Comparison of ENCODE assay signal across 13 cellular contexts in the genomic region with DNA sequence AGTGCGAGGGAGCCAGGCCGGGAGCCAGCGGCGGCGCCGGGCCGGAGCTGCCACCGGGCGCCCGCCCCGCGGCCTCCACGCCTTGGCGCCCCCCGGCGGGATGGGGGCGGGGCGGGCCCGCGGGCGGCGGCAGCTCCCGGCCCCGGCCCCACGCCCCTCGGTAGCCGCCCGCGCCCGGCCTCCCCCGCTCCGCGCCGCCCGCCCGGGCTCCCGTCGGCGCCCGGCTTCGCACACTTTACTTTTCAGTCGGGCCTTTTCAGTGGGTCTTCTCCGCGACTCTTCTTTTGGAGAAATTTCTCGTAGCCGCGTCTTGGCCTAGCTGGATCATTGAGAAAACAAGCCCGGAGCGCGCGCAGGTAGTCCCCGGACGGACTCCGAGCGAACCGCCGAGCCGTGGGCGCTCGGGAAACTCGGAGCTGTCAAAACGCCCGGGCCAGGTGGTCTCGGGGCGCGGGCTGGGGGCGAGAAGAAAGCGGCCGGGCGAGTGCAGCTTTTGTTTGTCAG. TPM values are rescaled to one million over a fixed set of nuclear protein-coding genes. Genes with fewer than 3 reads are reported as not detected.
DNase-seq lines count a peak whose midpoint lies in the region; ATAC-seq and TF ChIP-seq lines count a peak whose summit lies in the region.
"Not testable (repeated sequence)": the region's sequence is repeated elsewhere in the genome, so short reads cannot be mapped to it uniquely, and the experiment has no call there.
"Had no signal": no experiment of that assay in that cellular context is flagged by ENCODE, and none has a peak within 500 bp of the region (broad histone marks: within the 10 kb centered on the region; RNA-seq: fewer than 3 reads in every experiment).

No MANE protein-coding gene starts in this region.

- peak overlapping the region in 6 of 8 donors; percentile 8 to 62 (median 54) for H3K4me3 Mint-ChIP-seq in CD4-positive, alpha-beta memory T cell
- H3K4me3 Mint-ChIP-seq in activated T-cell treated with anti-CD3 and anti-CD28 coated beads, Interleukin-2, amount 50 U/mL, for 4 hours: peak overlapping the region; percentile 35

- WGBS in mammary epithelial cell (ENCODE audit: low coverage, missing lambda C conversion rate): 3% methylated on average over 23 of the region's 70 CpGs
- 1 to 3% (median 2%) methylated on average over 50 to 70 of the region's 70 CpGs for WGBS in heart left ventricle, 4 donors
- 1% methylated on average over 66 of the region's 70 CpGs for WGBS in urinary bladder

- peaks cover 0 to 14% (median 3%) of the 10 kb centered on the region in 8 donors for H3K9me3 Mint-ChIP-seq in CD4-positive, alpha-beta memory T cell
- not testable (repeated sequence) for H3K9me3 Mint-ChIP-seq in activated T-cell treated with anti-CD3 and anti-CD28 coated beads, Interleukin-2, amount 50 U/mL, for 4 hours

- not testable (repeated sequence) for H3K9me3 ChIP-seq in CD4-positive, alpha-beta memory T cell (ENCODE audit: control insufficient read depth in 1 of 2, low read length in 2 of 2); MG63; mammary epithelial cell (replicated peaks; ENCODE audit: insufficient read depth, low read length); heart left ventricle

- ATAC-seq in activated T-cell treated with anti-CD3 and anti-CD28 coated beads, Interleukin-2, amount 50 U/mL, for 4 hours: peak; percentile 9 to 21
- ATAC-seq in heart left ventricle: not testable (repeated sequence)

- not testable (repeated sequence) for TF ChIP-seq POLR2A in heart left ventricle (IDR thresholded peaks at IDR 0.05)

- H3K4me1 Mint-ChIP-seq in CD4-positive, alpha-beta memory T cell: peaks cover 0 to 16% (median 10%) of the 10 kb centered on the region in 4 donors
- peaks cover 11% of the 10 kb centered on the region for H3K4me1 Mint-ChIP-seq in activated T-cell treated with anti-CD3 and anti-CD28 coated beads, Interleukin-2, amount 50 U/mL, for 4 hours (ENCODE audit: low read depth)

- dilution Hi-C loops in mammary epithelial cell (cut with HindIII; ENCODE audit: low sequenced_read_pairs): not testable (repeated sequence)

- not testable (repeated sequence) for H3K27me3 ChIP-seq in CD4-positive, alpha-beta memory T cell (ENCODE audit: insufficient read depth, low read length); MG63; mammary epithelial cell (ENCODE audit: insufficient read depth, low read length)
- H3K27me3 ChIP-seq in heart left ventricle: peaks cover 0 to 72% (median 36%) of the 10 kb centered on the region in 9 donors

- H3K4me1 ChIP-seq in CD4-positive, alpha-beta memory T cell (ENCODE audit: insufficient read depth, low read length); mammary epithelial cell (ENCODE audit: insufficient read depth, low read length); urinary bladder (ENCODE audit: insufficient read depth): not testable (repeated sequence)
- peaks cover 0 to 15% (median 0%) of the 10 kb centered on the region in 12 donors for H3K4me1 ChIP-seq in heart left ventricle

- H3K27ac Mint-ChIP-seq in CD4-positive, alpha-beta memory T cell: not testable (repeated sequence)

- intact Hi-C loops in CD4-positive, alpha-beta memory T cell (cut with micrococcal nuclease); mammary epithelial cell (cut with micrococcal nuclease); heart left ventricle (cut with DNase I): not testable (repeated sequence)

- not testable (repeated sequence) for H3K4me2 ChIP-seq in mammary epithelial cell (ENCODE audit: insufficient read depth, low read depth, low read length)

- peaks cover 25% of the 10 kb centered on the region for H3K79me2 ChIP-seq in mammary epithelial cell (ENCODE audit: insufficient read depth, low read length)

- H3K27ac ChIP-seq in CD4-positive, alpha-beta memory T cell (ENCODE audit: low read depth, low read length); urinary bladder (ENCODE audit: low read depth): not testable (repeated sequence)
- H3K27ac ChIP-seq in mammary epithelial cell (ENCODE audit: insufficient read depth, low read depth, low read length): peak overlapping the region; percentile 27
- peak overlapping the region in 8 of 12 donors; percentile 17 to 88 (median 72) for H3K27ac ChIP-seq in heart left ventricle
- H3K27ac ChIP-seq in skin epidermis: peak overlapping the region in 5 of 21 experiments; percentile 19 to 89 (median 79)

- DNase-seq in CD4-positive, alpha-beta memory T cell; activated T-cell treated with anti-CD3 and anti-CD28 coated beads, Interleukin-2, amount 50 U/mL, for 4 hours; mammary epithelial cell; heart left ventricle: not testable (repeated sequence)
- DNase-seq in MG63 (peak; percentile 12), myocyte (ENCODE audit: low read depth) (peak; percentile 1)

- peak overlapping the region; percentile 44 for H2AFZ ChIP-seq in mammary epithelial cell (ENCODE audit: low read depth, low read length)

- not testable (repeated sequence) for H3K4me3 ChIP-seq in CD4-positive, alpha-beta memory T cell (ENCODE audit: low read length in 2 of 2)
- H3K4me3 ChIP-seq in MG63 (peak overlapping the region; percentile 62), mammary epithelial cell (replicated peaks in 1 of 3; ENCODE audit: insufficient read depth in 1 of 3, low read depth in 2 of 3, low read length in 3 of 3) (peak overlapping the region; percentile 42 to 48 (median 43)), heart left ventricle (peak overlapping the region in 11 of 12 donors; percentile 8 to 64 (median 50)), skin epidermis (peak overlapping the region in 6 of 7 experiments; percentile 9 to 43 (median 29)), urinary bladder (ENCODE audit: low read depth, low read length) (peak overlapping the region; percentile 43)

- H4K20me1 ChIP-seq in mammary epithelial cell (ENCODE audit: insufficient read depth, low read length): not testable (repeated sequence)

- not testable (repeated sequence) for BruUV-seq in mammary epithelial cell (replicated peaks; lab: Mats Ljungman, UMichigan)

- POLR2A ChIA-PET in CD4-positive, alpha-beta memory T cell (lab: Charles Lee; ENCODE audit: partially characterized antibody): not testable (repeated sequence)

- peak overlapping the region; percentile 40 for H3K9ac ChIP-seq in mammary epithelial cell (ENCODE audit: insufficient read depth, low read length)

- not testable (repeated sequence) for TF ChIP-seq CTCF in mammary epithelial cell (conservative IDR thresholded peaks at IDR 0.05 in 1 of 2, IDR thresholded peaks at IDR 0.05 in 1 of 2; ENCODE audit: extremely low read depth in 1 of 2, insufficient read depth in 1 of 2, low read depth in 1 of 2, low read length in 2 of 2); heart left ventricle (IDR thresholded peaks at IDR 0.05)

- H3K36me3 Mint-ChIP-seq in CD4-positive, alpha-beta memory T cell; activated T-cell treated with anti-CD3 and anti-CD28 coated beads, Interleukin-2, amount 50 U/mL, for 4 hours (ENCODE audit: insufficient read depth): not testable (repeated sequence)

- CTCF ChIA-PET in CD4-positive, alpha-beta memory T cell (lab: Charles Lee; ENCODE audit: partially characterized antibody): not testable (repeated sequence)
- CTCF ChIA-PET in mammary epithelial cell (lab: Charles Lee; ENCODE audit: low non-redundant PET): interaction anchor here (0.5 kb wide), 1 partner anchor 315 kb away, joined by 5 read pairs; no protein-coding TSS in a partner anchor

- not testable (repeated sequence) for H3K36me3 ChIP-seq in CD4-positive, alpha-beta memory T cell (ENCODE audit: insufficient read depth, low read length); MG63; mammary epithelial cell (ENCODE audit: insufficient read depth, low read length); heart left ventricle; urinary bladder (ENCODE audit: insufficient read depth)

- peaks cover 34 to 39% of the 10 kb centered on the region in 2 donors for H3K27me3 Mint-ChIP-seq in CD4-positive, alpha-beta memory T cell
- H3K27me3 Mint-ChIP-seq in activated T-cell treated with anti-CD3 and anti-CD28 coated beads, Interleukin-2, amount 50 U/mL, for 4 hours (ENCODE audit: low read depth): peaks cover 51% of the 10 kb centered on the region

- in situ Hi-C loops in mammary epithelial cell (cut with MboI; ENCODE audit: low sequenced_read_pairs in 2 of 2): not testable (repeated sequence)

RNA-seq across cellular contexts. Expression of a gene that starts 9.7 kb away (rescaled TPM):
- not detected for total RNA-seq in CD4-positive, alpha-beta memory T cell
- not detected for polyA plus RNA-seq in CD4-positive, alpha-beta memory T cell
- total RNA-seq in MG63 (2014; rRNA removed; shearing (Covaris generic); ENCODE audit: low replicate concordance): not detected in 2 replicates
- total RNA-seq in activated T-cell treated with anti-CD3 and anti-CD28 coated beads, Interleukin-2, amount 50 U/mL, for 4 hours: under 1 TPM in 1 of 3 donors, not detected in 2; 0.08 TPM
- not detected for total RNA-seq in mammary epithelial cell
- polyA plus RNA-seq in mammary epithelial cell: not detected
- not detected for polyA minus RNA-seq in mammary epithelial cell
- total RNA-seq in heart left ventricle: not detected
- not detected for polyA plus RNA-seq in heart left ventricle
- total RNA-seq in myocyte: not detected in 2 replicates
- not detected for polyA plus RNA-seq in myocyte (2012)
- not detected for total RNA-seq in urinary bladder
- polyA plus RNA-seq in urinary bladder: not detected
- total RNA-seq: frontal cortex, left lobe of liver, osteocyte, subcutaneous adipose tissue had no signal
- polyA plus RNA-seq: small intestine had no signal
